ENCODE assay signal across 8 cellular contexts in the genomic region with DNA sequence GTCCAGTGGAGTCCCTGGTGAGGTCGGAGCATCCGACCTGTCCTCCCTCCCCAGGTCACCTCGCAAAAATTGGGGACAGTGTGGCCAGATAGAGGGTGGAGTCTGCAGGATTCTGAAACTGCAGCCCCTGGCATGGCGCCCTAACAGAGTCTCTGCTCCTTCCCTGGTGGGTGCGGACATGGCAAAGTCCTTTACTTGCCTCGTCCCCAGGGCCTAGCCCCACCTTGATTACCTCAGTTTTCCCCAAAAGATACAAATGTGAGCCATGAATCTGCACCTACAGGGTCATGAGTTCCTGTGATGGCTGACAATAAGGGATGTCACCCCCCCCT. TPM values are rescaled to one million over a fixed set of nuclear protein-coding genes. Genes with fewer than 3 reads are reported as not detected.
DNase-seq lines count a peak whose midpoint lies in the region; ATAC-seq and TF ChIP-seq lines count a peak whose summit lies in the region.

No MANE protein-coding gene starts in this region.

- no peak for TF ChIP-seq CTCF in GM12875 (IDR thresholded peaks at IDR 0.05; ENCODE audit: borderline replicate concordance, insufficient read depth, low read depth, low read length)
- no peak for TF ChIP-seq CTCF in suprapubic skin (IDR thresholded peaks at IDR 0.05)

- DNase-seq in right cardiac atrium = no peak
- DNase-seq in suprapubic skin (ENCODE audit: low spot score in 2 of 2) = no peak
- DNase-seq in COLO829 (ENCODE audit: low spot score) = no peak
- no peak for DNase-seq in DMS153 (lab: John Stamatoyannopoulos, UW)
- no peak for DNase-seq in NCI-H2029 (lab: John Stamatoyannopoulos, UW)

- H3K4me1 ChIP-seq in right cardiac atrium (ENCODE audit: control insufficient read depth, insufficient read depth, low read length) (no peaks in the 10 kb centered on the region), suprapubic skin (peaks cover 14% of the 10 kb centered on the region)

- TF ChIP-seq POLR2A in suprapubic skin (IDR thresholded peaks at IDR 0.05) = no peak

- ATAC-seq in HG02571 (IDR thresholded peaks at IDR 0.05; ENCODE audit: unreplicated experiment) = peak; percentile 27
- peak; percentile 64 for ATAC-seq in SK-N-SH treated with all-trans-retinoic acid at 6 μM for 48 hours
- no peak for ATAC-seq in right cardiac atrium

- H3K4me3 ChIP-seq in GM12875 (ENCODE audit: low read depth, low read length) (peak overlapping the region; percentile 61), right cardiac atrium (ENCODE audit: low read length) (peak overlapping the region; percentile 94), suprapubic skin (peak overlapping the region; percentile 60)

- no peak for TF ChIP-seq EP300 in suprapubic skin (IDR thresholded peaks at IDR 0.05)

- H3K36me3 ChIP-seq in suprapubic skin = no peaks in the 10 kb centered on the region

- WGBS in right cardiac atrium = 12% methylated on average over 6 of the region's 6 CpGs
- WGBS in suprapubic skin = 7% methylated on average over 3 of the region's 6 CpGs

- no peaks in the 10 kb centered on the region for H3K27me3 ChIP-seq in right cardiac atrium (ENCODE audit: control insufficient read depth, insufficient read depth)
- H3K27me3 ChIP-seq in suprapubic skin = no peaks in the 10 kb centered on the region

- H3K9me3 ChIP-seq in right cardiac atrium (ENCODE audit: control insufficient read depth, low read length) (no peaks in the 10 kb centered on the region), suprapubic skin (no peaks in the 10 kb centered on the region)

- no peak overlapping the region for H3K27ac ChIP-seq in right cardiac atrium (ENCODE audit: low read length)
- H3K27ac ChIP-seq in suprapubic skin = no peak overlapping the region

- intact Hi-C loops in right cardiac atrium (cut with DNase I) = no loop called here

TF ChIP-seq in SK-N-SH treated with all-trans-retinoic acid at 6 μM for 48 hours, 23 proteins besides CTCF, POLR2A, EP300 and RAD21:
- TF ChIP-seq ISL1 (CRISPR knock-in tag; IDR thresholded peaks at IDR 0.05) (no peak), RARB (CRISPR knock-in tag; IDR thresholded peaks at IDR 0.05) (no peak), TCF4 (CRISPR knock-in tag; IDR thresholded peaks at IDR 0.05; ENCODE audit: borderline replicate concordance) (no peak), TOX (CRISPR knock-in tag; IDR thresholded peaks at IDR 0.05; ENCODE audit: borderline replicate concordance) (no peak), PPARA (CRISPR knock-in tag; IDR thresholded peaks at IDR 0.05; ENCODE audit: borderline replicate concordance) (no peak), CSDC2 (CRISPR knock-in tag; IDR thresholded peaks at IDR 0.05) (no peak), POU6F1 (CRISPR knock-in tag; IDR thresholded peaks at IDR 0.05; ENCODE audit: borderline replicate concordance, low read depth) (no peak), ZFP3 (CRISPR knock-in tag; IDR thresholded peaks at IDR 0.05) (no peak), ZNF565 (CRISPR knock-in tag; conservative IDR thresholded peaks at IDR 0.05; ENCODE audit: low read depth) (no peak), ZNF8 (CRISPR knock-in tag; IDR thresholded peaks at IDR 0.05) (no peak), ZNF70 (CRISPR knock-in tag; IDR thresholded peaks at IDR 0.05) (no peak), PATZ1 (CRISPR knock-in tag; IDR thresholded peaks at IDR 0.05; ENCODE audit: borderline replicate concordance) (no peak), ZFP30 (CRISPR knock-in tag; IDR thresholded peaks at IDR 0.05) (no peak), GLIS3 (CRISPR knock-in tag; IDR thresholded peaks at IDR 0.05) (no peak), CREB5 (CRISPR knock-in tag; IDR thresholded peaks at IDR 0.05; ENCODE audit: low read depth) (no peak), CSRNP3 (CRISPR knock-in tag; IDR thresholded peaks at IDR 0.05) (no peak), SNAI2 (CRISPR knock-in tag; IDR thresholded peaks at IDR 0.05) (no peak), OSR1 (CRISPR knock-in tag; IDR thresholded peaks at IDR 0.05) (no peak)
- TF ChIP-seq, protein P1, sequence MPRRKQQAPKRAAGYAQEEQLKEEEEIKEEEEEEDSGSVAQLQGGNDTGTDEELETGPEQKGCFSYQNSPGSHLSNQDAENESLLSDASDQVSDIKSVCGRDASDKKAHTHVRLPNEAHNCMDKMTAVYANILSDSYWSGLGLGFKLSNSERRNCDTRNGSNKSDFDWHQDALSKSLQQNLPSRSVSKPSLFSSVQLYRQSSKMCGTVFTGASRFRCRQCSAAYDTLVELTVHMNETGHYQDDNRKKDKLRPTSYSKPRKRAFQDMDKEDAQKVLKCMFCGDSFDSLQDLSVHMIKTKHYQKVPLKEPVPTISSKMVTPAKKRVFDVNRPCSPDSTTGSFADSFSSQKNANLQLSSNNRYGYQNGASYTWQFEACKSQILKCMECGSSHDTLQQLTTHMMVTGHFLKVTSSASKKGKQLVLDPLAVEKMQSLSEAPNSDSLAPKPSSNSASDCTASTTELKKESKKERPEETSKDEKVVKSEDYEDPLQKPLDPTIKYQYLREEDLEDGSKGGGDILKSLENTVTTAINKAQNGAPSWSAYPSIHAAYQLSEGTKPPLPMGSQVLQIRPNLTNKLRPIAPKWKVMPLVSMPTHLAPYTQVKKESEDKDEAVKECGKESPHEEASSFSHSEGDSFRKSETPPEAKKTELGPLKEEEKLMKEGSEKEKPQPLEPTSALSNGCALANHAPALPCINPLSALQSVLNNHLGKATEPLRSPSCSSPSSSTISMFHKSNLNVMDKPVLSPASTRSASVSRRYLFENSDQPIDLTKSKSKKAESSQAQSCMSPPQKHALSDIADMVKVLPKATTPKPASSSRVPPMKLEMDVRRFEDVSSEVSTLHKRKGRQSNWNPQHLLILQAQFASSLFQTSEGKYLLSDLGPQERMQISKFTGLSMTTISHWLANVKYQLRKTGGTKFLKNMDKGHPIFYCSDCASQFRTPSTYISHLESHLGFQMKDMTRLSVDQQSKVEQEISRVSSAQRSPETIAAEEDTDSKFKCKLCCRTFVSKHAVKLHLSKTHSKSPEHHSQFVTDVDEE (CRISPR knock-in tag; IDR thresholded peaks at IDR 0.05) = no peak

RNA-seq across cellular contexts. Expression of gene NPVF, which starts 47.7 kb away (rescaled TPM):
- total RNA-seq in right cardiac atrium (not detected), suprapubic skin (not detected)
- not detected for polyA plus RNA-seq in right cardiac atrium

RNA-seq across cellular contexts. Expression of gene CYCS, which starts 55.5 kb away (rescaled TPM):
- total RNA-seq in right cardiac atrium = 100 to 1,000 TPM; 504 to 668 (median 617) TPM
- 708 TPM for polyA plus RNA-seq in right cardiac atrium
- total RNA-seq in suprapubic skin = 10 to 100 TPM; 23.3 to 59.1 (median 32.6) TPM

Comparison
In these comparisons a context has a peak if more than half of its experiments do, and no peak if none do; other contexts are left out.
1. ATAC-seq: peak in HG02571 (single experiment) and SK-N-SH treated with all-trans-retinoic acid at 6 μM for 48 hours (single experiment); none in right cardiac atrium (0 of 2).
2. RNA of gene CYCS, which starts 55.5 kb away (total RNA-seq): 504 to 668 TPM in right cardiac atrium; 23.3 to 59.1 TPM in suprapubic skin; every median in the first group is over 4 times any median in the second.
3. Peak in every context shown above with its lines, with median percentiles within 50 percentile points of each other: H3K4me3 ChIP-seq.